Comparison of ENCODE assay signal across 22 cellular contexts in the genomic region with DNA sequence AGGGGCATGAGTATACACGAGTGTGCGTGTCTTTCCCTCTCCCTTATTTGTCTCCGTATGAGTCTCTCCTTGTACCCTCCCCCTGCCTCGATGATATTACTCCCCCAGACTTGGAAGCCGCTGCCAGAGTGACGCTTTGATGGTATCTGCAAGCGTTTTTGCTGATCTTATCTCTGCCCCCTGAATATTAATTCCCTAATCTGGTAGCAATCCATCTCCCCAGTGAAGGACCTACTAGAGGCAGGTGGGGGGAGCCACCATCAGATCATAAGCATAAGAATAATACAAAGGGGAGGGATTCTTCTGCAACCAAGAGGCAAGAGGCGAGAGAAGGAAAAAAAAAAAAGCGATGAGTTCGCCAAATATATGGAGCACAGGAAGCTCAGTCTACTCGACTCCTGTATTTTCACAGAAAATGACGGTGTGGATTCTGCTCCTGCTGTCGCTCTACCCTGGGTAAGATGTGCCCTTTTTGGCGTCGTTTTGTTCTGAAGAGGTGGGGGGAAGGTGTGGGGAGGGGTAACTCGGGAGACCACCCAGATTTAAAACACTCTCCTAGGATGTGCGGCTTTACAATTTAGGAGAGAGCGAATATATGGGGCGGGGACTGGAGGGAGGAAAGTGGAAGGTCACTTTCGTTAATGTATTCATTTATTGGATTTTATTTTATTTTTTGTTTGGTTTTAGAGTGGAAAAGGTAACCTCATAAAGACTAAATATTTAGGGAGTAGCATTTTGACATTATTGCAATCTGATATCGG. TPM values are rescaled to one million over a fixed set of nuclear protein-coding genes. Genes with fewer than 3 reads are reported as not detected.
DNase-seq lines count a peak whose midpoint lies in the region; ATAC-seq and TF ChIP-seq lines count a peak whose summit lies in the region.
"Had no signal": no experiment of that assay in that cellular context is flagged by ENCODE, and none has a peak within 500 bp of the region (broad histone marks: within the 10 kb centered on the region; RNA-seq: fewer than 3 reads in every experiment).

A gene (plus strand): TSS at position 123 of the 761 bp plus-strand sequence. CDS start 227 bp downstream, at position 350.

- H3K27me3 ChIP-seq in iPS-20b (ENCODE audit: insufficient read depth, low read length): peaks cover 13% of the 10 kb centered on the region

- DNase-seq in NCI-H1105 treated with DMSO at 0.1 percent for 48 hours (lab: John Stamatoyannopoulos, UW): peak; percentile 37
- no peak for DNase-seq in NCI-H1105 (lab: John Stamatoyannopoulos, UW)
- DNase-seq in superior temporal gyrus (ENCODE audit: extremely low spot score): peak; percentile 48
- no peak for DNase-seq in GM10266 (ENCODE audit: extremely low spot score)
- no peak for DNase-seq in natural killer cell treated with Interleukin-12 subunit alpha and Interleukin-12 subunit beta and Interleukin-15 and Interleukin-18, amount 100 ng/mL, for 72 hours (ENCODE audit: low spot score)
- no peak for DNase-seq in SIG-M5 treated with dmso at 0.1 percent for 504 hours (lab: John Stamatoyannopoulos, UW; ENCODE audit: unreplicated experiment)
- DNase-seq: Calu3; cortex of kidney; foreskin fibroblast; left ventricle myocardium superior; NCI-H1694; NCI-H226; stimulated activated CD4-positive, alpha-beta T cell treated with anti-CD3 and anti-CD28 coated beads, Interleukin-1b, Interleukin-23, amount 100 ng/mL, for 48 hours; stimulated activated naive CD8-positive, alpha-beta T cell treated with anti-CD3 and anti-CD28 coated beads, Interleukin-15, Interleukin-2, amounts not matched to agents 100 U/mL and 50 U/mL, for 24 hours had no signal

- peak within 1 kb of the TSS; percentile 70 for H3K27ac ChIP-seq in cingulate gyrus (ENCODE audit: low read depth, low read length)
- no peak within 1 kb of the TSS for H3K27ac ChIP-seq in iPS-20b (ENCODE audit: low read length)
- H3K27ac ChIP-seq: 22Rv1, SK-N-MC had no signal

- H3K4me1 ChIP-seq in iPS-20b (ENCODE audit: insufficient read depth, low read length): peaks cover 3% of the 10 kb centered on the region; the same call in 1 of the 2 replicates

- H3K27me3 Mint-ChIP-seq in natural killer cell treated with Interleukin-12 subunit alpha and Interleukin-12 subunit beta and Interleukin-15 and Interleukin-18, amount 100 ng/mL, for 72 hours: no peaks in the 10 kb centered on the region

- H3K4me3 ChIP-seq in iPS-20b (ENCODE audit: low read length): peak within 1 kb of the TSS; percentile 88
- H3K4me3 ChIP-seq: SK-N-MC had no signal

- no peak for TF ChIP-seq CTCF in GM10266 (IDR thresholded peaks at IDR 0.05; ENCODE audit: control insufficient read depth, insufficient read depth, low read depth, missing control alignments)

- no peaks in the 10 kb centered on the region for H3K4me1 Mint-ChIP-seq in natural killer cell treated with Interleukin-12 subunit alpha and Interleukin-12 subunit beta and Interleukin-15 and Interleukin-18, amount 100 ng/mL, for 72 hours (ENCODE audit: low read depth in 2 of 2)

- H3K9me3 ChIP-seq in iPS-20b (ENCODE audit: insufficient read depth, low read depth, low read length): no peaks in the 10 kb centered on the region

- H3K36me3 Mint-ChIP-seq in natural killer cell treated with Interleukin-12 subunit alpha and Interleukin-12 subunit beta and Interleukin-15 and Interleukin-18, amount 100 ng/mL, for 72 hours: no peaks in the 10 kb centered on the region
- H3K36me3 Mint-ChIP-seq: activated naive CD8-positive, alpha-beta T cell had no signal

- H3K9me3 Mint-ChIP-seq in natural killer cell treated with Interleukin-12 subunit alpha and Interleukin-12 subunit beta and Interleukin-15 and Interleukin-18, amount 100 ng/mL, for 72 hours: peaks cover 7% of the 10 kb centered on the region

- no peak within 1 kb of the TSS for H3K27ac Mint-ChIP-seq in natural killer cell treated with Interleukin-12 subunit alpha and Interleukin-12 subunit beta and Interleukin-15 and Interleukin-18, amount 100 ng/mL, for 72 hours
- H3K27ac Mint-ChIP-seq: activated naive CD8-positive, alpha-beta T cell had no signal

- no peak within 1 kb of the TSS for H3K4me3 Mint-ChIP-seq in natural killer cell treated with Interleukin-12 subunit alpha and Interleukin-12 subunit beta and Interleukin-15 and Interleukin-18, amount 100 ng/mL, for 72 hours
- H3K4me3 Mint-ChIP-seq: activated naive CD8-positive, alpha-beta T cell had no signal

- H3K36me3 ChIP-seq in iPS-20b (ENCODE audit: insufficient read depth, low read depth, low read length): no peaks in the 10 kb centered on the region

- no peak for ATAC-seq in natural killer cell treated with Interleukin-12 subunit alpha and Interleukin-12 subunit beta and Interleukin-15 and Interleukin-18, amount 100 ng/mL, for 72 hours
- ATAC-seq: activated CD4-positive, CD25-positive, alpha-beta regulatory T cell treated with anti-CD3 and anti-CD28 coated beads, Interleukin-2, amount 50 U/mL, for 24 hours; left ventricle myocardium superior; stimulated activated naive CD8-positive, alpha-beta T cell treated with anti-CD3 and anti-CD28 coated beads, Interleukin-15, Interleukin-2, amounts not matched to agents 100 U/mL and 50 U/mL, for 24 hours had no signal

- peak within 1 kb of the TSS; percentile 42; the same call in 1 of the 2 replicates for H3K9ac ChIP-seq in iPS-20b (ENCODE audit: low read depth, low read length)

RNA-seq across cellular contexts. Expression of the gene that starts here (rescaled TPM):
- 1 to 10 TPM in 1 of 2 donors, not detected in 1; 1.6 TPM for total RNA-seq in natural killer cell treated with Interleukin-12 subunit alpha and Interleukin-12 subunit beta and Interleukin-15 and Interleukin-18, amount 100 ng/mL, for 72 hours
- total RNA-seq: Calu3, left ventricle myocardium superior, MCF 10A, osteoblast had no signal

Comparison
In these comparisons a context has a peak if more than half of its experiments do, and no peak if none do; other contexts are left out.
1. DNase-seq: peak in NCI-H1105 treated with DMSO at 0.1 percent for 48 hours (single experiment) and superior temporal gyrus (single experiment); none in NCI-H1105 (single experiment), GM10266 (single experiment), natural killer cell treated with Interleukin-12 subunit alpha and Interleukin-12 subunit beta and Interleukin-15 and Interleukin-18, amount 100 ng/mL, for 72 hours (single experiment) and SIG-M5 treated with dmso at 0.1 percent for 504 hours (single experiment).